Comparison of ENCODE assay signal across 8 cellular contexts in genomic region chr15:70096215-70096974, GRCh38. TPM values are rescaled to one million over a fixed set of nuclear protein-coding genes. Genes with fewer than 3 reads are reported as not detected.
A peak's percentile ranks its signal among the peaks of the same experiment; 100 is the strongest.
DNase-seq lines count a peak whose midpoint lies in the region; ATAC-seq and TF ChIP-seq lines count a peak whose summit lies in the region.

No MANE protein-coding gene starts in this region.

- peak overlapping the region; percentile 89 to 97 for H3K27ac ChIP-seq in coronary artery

- in situ Hi-C loops in Caki2 (cut with HindIII; ENCODE audit: low pct_unique_long_range_greater_than_20kb, low sequenced_read_pairs) = no loop called here

- peaks cover 47% of the 10 kb centered on the region for H3K36me3 Mint-ChIP-seq in activated B cell treated with CpG ODN at 0.5 μM for 24 hours (ENCODE audit: low read depth)
- H3K36me3 Mint-ChIP-seq in stimulated activated memory B cell treated with anti-CD40 and anti-IgM and Interleukin-4, amounts not matched to agents 10 μg/mL and 1 μg/mL and 100 μg/mL, for 72 hours = peaks cover 26% of the 10 kb centered on the region

- peaks cover 2% of the 10 kb centered on the region for H3K27me3 Mint-ChIP-seq in activated B cell treated with CpG ODN at 0.5 μM for 24 hours
- H3K27me3 Mint-ChIP-seq in stimulated activated memory B cell treated with anti-CD40 and anti-IgM and Interleukin-4, amounts not matched to agents 10 μg/mL and 1 μg/mL and 100 μg/mL, for 72 hours = peaks cover 8% of the 10 kb centered on the region

- TF ChIP-seq RAD21 in Ishikawa (IDR thresholded peaks at IDR 0.05; ENCODE audit: low read depth) = no peak

- H3K9me3 Mint-ChIP-seq in activated B cell treated with CpG ODN at 0.5 μM for 24 hours = no peaks in the 10 kb centered on the region
- H3K9me3 Mint-ChIP-seq in stimulated activated memory B cell treated with anti-CD40 and anti-IgM and Interleukin-4, amounts not matched to agents 10 μg/mL and 1 μg/mL and 100 μg/mL, for 72 hours = no peaks in the 10 kb centered on the region

- intact Hi-C loops in activated B cell treated with CpG ODN at 0.5 μM for 24 hours (cut with micrococcal nuclease) = loop anchor here (2.0 to 5.0 kb wide), 8 partner anchors 60 to 634 kb away; no protein-coding TSS in a partner anchor

- TF ChIP-seq CTCF in activated B cell treated with CpG ODN at 0.5 μM for 24 hours (IDR thresholded peaks at IDR 0.05) (no peak), coronary artery (IDR thresholded peaks at IDR 0.05) (no peak)

- peak overlapping the region; percentile 94 for H3K4me3 ChIP-seq in coronary artery

- POLR2A ChIA-PET in activated B cell treated with CpG ODN at 0.5 μM for 24 hours (lab: Charles Lee) = interaction anchor here (0.5 to 5.8 kb wide), 28 partner anchors 10 to 408 kb away, joined by 3 to 44 read pairs (median 4); no protein-coding TSS in a partner anchor

- peak; percentile 21 for DNase-seq in Caki2 (ENCODE audit: low read depth)
- peak; percentile 52 for DNase-seq in activated B cell treated with CpG ODN at 0.5 μM for 24 hours
- no peak for DNase-seq in coronary artery (ENCODE audit: low spot score)
- DNase-seq in midbrain (lab: John Stamatoyannopoulos, UW) = peak; percentile 20
- no peak for DNase-seq in NCI-H187 treated with DMSO at 0.1 percent for 48 hours (lab: John Stamatoyannopoulos, UW)

- peak overlapping the region; percentile 98 for H3K4me3 Mint-ChIP-seq in activated B cell treated with CpG ODN at 0.5 μM for 24 hours
- peak overlapping the region; percentile 98 for H3K4me3 Mint-ChIP-seq in stimulated activated memory B cell treated with anti-CD40 and anti-IgM and Interleukin-4, amounts not matched to agents 10 μg/mL and 1 μg/mL and 100 μg/mL, for 72 hours

- TF ChIP-seq EP300 in Ishikawa (IDR thresholded peaks at IDR 0.05; ENCODE audit: borderline replicate concordance) = no peak

- H3K27ac Mint-ChIP-seq in activated B cell treated with CpG ODN at 0.5 μM for 24 hours = peak overlapping the region; percentile 94
- peak overlapping the region; percentile 99 for H3K27ac Mint-ChIP-seq in stimulated activated memory B cell treated with anti-CD40 and anti-IgM and Interleukin-4, amounts not matched to agents 10 μg/mL and 1 μg/mL and 100 μg/mL, for 72 hours

- peaks cover 69% of the 10 kb centered on the region for H3K4me1 Mint-ChIP-seq in activated B cell treated with CpG ODN at 0.5 μM for 24 hours
- peaks cover 71% of the 10 kb centered on the region for H3K4me1 Mint-ChIP-seq in stimulated activated memory B cell treated with anti-CD40 and anti-IgM and Interleukin-4, amounts not matched to agents 10 μg/mL and 1 μg/mL and 100 μg/mL, for 72 hours

- ATAC-seq in activated B cell treated with CpG ODN at 0.5 μM for 24 hours (ENCODE audit: low read depth) (no peak), HG03045 (IDR thresholded peaks at IDR 0.05; ENCODE audit: unreplicated experiment) (no peak)
- ATAC-seq in stimulated activated memory B cell treated with anti-CD40 and anti-IgM and Interleukin-4, amounts not matched to agents 10 μg/mL and 1 μg/mL and 100 μg/mL, for 72 hours = no peak

- CTCF ChIA-PET in activated B cell treated with CpG ODN at 0.5 μM for 24 hours (lab: Charles Lee) = interaction anchor here (0.5 to 2.1 kb wide), 5 partner anchors 117 to 513 kb away, joined by 3 to 7 read pairs (median 4); no protein-coding TSS in a partner anchor

TF ChIP-seq in Ishikawa, 13 proteins besides CTCF, POLR2A, EP300 and RAD21:
- TF ChIP-seq NFIC (IDR thresholded peaks at IDR 0.05) (no peak), ZBTB7A (IDR thresholded peaks at IDR 0.05; ENCODE audit: low read depth) (peak; percentile 67), USF1 (IDR thresholded peaks at IDR 0.05) (no peak), EGR1 (IDR thresholded peaks at IDR 0.05) (0 out of 2 replicates have a peak, but pooled peaks have one; percentile 59), MAX (IDR thresholded peaks at IDR 0.05) (no peak; the same call in 1 of the 2 replicates), CREB1 (IDR thresholded peaks at IDR 0.05; ENCODE audit: low read depth) (no peak), REST (IDR thresholded peaks at IDR 0.05; ENCODE audit: low read depth) (no peak), CEBPB (IDR thresholded peaks at IDR 0.05) (no peak), TAF1 (IDR thresholded peaks at IDR 0.05; ENCODE audit: low read depth) (no peak), TEAD4 (IDR thresholded peaks at IDR 0.05) (no peak), TCF12 (IDR thresholded peaks at IDR 0.05; ENCODE audit: low read depth) (no peak), FOXM1 (IDR thresholded peaks at IDR 0.05; ENCODE audit: borderline replicate concordance, low read depth) (no peak), YY1 (IDR thresholded peaks at IDR 0.05; ENCODE audit: low read depth) (no peak)

RNA-seq across cellular contexts. Expression of gene TLE3, which starts 1.3 kb away (rescaled TPM):
- 24.5 and 41.6 TPM in 2 replicates for total RNA-seq in Caki2 (2014; rRNA removed; shearing (Covaris generic); ENCODE audit: low replicate concordance)
- total RNA-seq in activated B cell treated with CpG ODN at 0.5 μM for 24 hours = 106 and 110 TPM in 2 replicates

Comparison
In these comparisons a context has a peak if more than half of its experiments do, and no peak if none do; other contexts are left out.
1. DNase-seq: peak in Caki2 (single experiment), activated B cell treated with CpG ODN at 0.5 μM for 24 hours (single experiment) and midbrain (single experiment); none in coronary artery (single experiment) and NCI-H187 treated with DMSO at 0.1 percent for 48 hours (single experiment).